8 cellular contexts compared by ENCODE assay signal in the genomic region with DNA sequence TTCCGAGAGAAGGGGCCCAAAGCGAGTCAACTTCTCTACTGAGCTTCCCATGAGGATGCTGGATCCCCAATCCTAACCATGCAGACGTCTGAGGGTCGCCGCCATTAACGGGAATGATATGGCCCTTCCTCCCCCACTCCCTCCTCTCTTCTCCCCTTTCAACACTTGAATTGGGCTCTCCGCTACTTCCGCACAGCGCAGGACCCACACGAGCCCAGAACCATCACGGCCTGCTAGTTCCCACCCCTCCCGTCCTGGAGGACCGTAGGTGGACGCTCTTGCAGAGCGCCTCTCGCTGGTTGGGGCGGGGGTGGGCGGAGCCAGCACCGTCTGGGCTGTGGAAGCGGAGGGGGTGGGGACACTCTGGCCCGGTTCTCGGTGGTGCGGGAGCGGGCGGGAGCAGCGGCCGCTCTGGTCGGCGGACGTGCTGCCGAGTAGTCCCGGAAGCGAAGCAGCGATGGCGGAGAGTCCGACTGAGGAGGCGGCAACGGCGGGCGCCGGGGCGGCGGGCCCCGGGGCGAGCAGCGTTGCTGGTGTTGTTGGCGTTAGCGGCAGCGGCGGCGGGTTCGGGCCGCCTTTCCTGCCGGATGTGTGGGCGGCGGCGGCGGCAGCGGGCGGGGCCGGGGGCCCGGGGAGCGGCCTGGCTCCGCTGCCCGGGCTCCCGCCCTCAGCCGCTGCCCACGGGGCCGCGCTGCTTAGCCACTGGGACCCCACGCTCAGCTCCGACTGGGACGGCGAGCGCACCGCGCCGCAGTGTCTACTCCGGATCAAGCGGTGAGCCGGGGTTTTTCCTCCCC. TPM values are rescaled to one million over a fixed set of nuclear protein-coding genes. Genes with fewer than 3 reads are reported as not detected.
DNase-seq lines count a peak whose midpoint lies in the region; ATAC-seq and TF ChIP-seq lines count a peak whose summit lies in the region.

A gene (plus strand): TSS at position 361 of the 797 bp plus-strand sequence. CDS start 97 bp downstream, at position 458.

- intact Hi-C loops in right cardiac atrium (cut with DNase I) = no loop called here
- intact Hi-C loops in vagina (cut with DNase I) = loop anchor here (10.0 kb wide), 1 partner anchor 1813 kb away; no protein-coding TSS in a partner anchor

- peak within 1 kb of the TSS; percentile 93 for H3K4me3 ChIP-seq in right cardiac atrium (ENCODE audit: low read length)
- peak within 1 kb of the TSS; percentile 87 to 96 for H3K4me3 ChIP-seq in vagina

- peaks cover 3% of the 10 kb centered on the region for H3K36me3 Mint-ChIP-seq in T-helper 17 cell (ENCODE audit: low read depth)

- H3K4me1 Mint-ChIP-seq in T-helper 17 cell = peaks cover 43% of the 10 kb centered on the region

- no peaks in the 10 kb centered on the region for H3K27me3 Mint-ChIP-seq in T-helper 17 cell

- ATAC-seq in HG02885 (IDR thresholded peaks at IDR 0.05; ENCODE audit: poor library complexity, unreplicated experiment) (peak; percentile 84), T-helper 17 cell (peak; percentile 93), right cardiac atrium (peak; percentile 98)

- no peaks in the 10 kb centered on the region for H3K36me3 ChIP-seq in vagina

- peak within 1 kb of the TSS; percentile 97 for H3K27ac Mint-ChIP-seq in T-helper 17 cell

- H3K4me3 Mint-ChIP-seq in T-helper 17 cell = peak within 1 kb of the TSS; percentile 99

- H3K27ac ChIP-seq in angular gyrus (ENCODE audit: low read depth, low read length) (peak within 1 kb of the TSS; percentile 95), right cardiac atrium (ENCODE audit: low read length) (peak within 1 kb of the TSS; percentile 90), vagina (peak within 1 kb of the TSS; percentile 93)

- no peak for TF ChIP-seq CTCF in vagina (IDR thresholded peaks at IDR 0.05)

- H3K27me3 ChIP-seq in right cardiac atrium (ENCODE audit: control insufficient read depth, insufficient read depth) (no peaks in the 10 kb centered on the region), vagina (no peaks in the 10 kb centered on the region)

- DNase-seq in NCI-H1694 treated with DMSO at 0.1 percent for 48 hours (lab: John Stamatoyannopoulos, UW) (peak; percentile 82), T-helper 17 cell (peak; percentile 74 to 82 (median 76)), right cardiac atrium (peak; percentile 93 to 98 (median 97)), putamen (ENCODE audit: low spot score) (peak; percentile 96), vagina (ENCODE audit: extremely low spot score in 2 of 2) (peak in 1 of 2 donors; percentile 96)

- no peaks in the 10 kb centered on the region for H3K9me3 ChIP-seq in T-helper 17 cell (ENCODE audit: control insufficient read depth, low read length, poor library complexity, severe bottlenecking)
- H3K9me3 ChIP-seq in right cardiac atrium (ENCODE audit: control insufficient read depth, low read length) = no peaks in the 10 kb centered on the region
- no peaks in the 10 kb centered on the region for H3K9me3 ChIP-seq in vagina

- TF ChIP-seq POLR2A in GM15510 (IDR thresholded peaks at IDR 0.05; ENCODE audit: borderline replicate concordance, extremely low read depth, insufficient read length) = peak; percentile 88
- peak; percentile 6 to 59 for TF ChIP-seq POLR2A in vagina (IDR thresholded peaks at IDR 0.05)

- H3K4me1 ChIP-seq in right cardiac atrium (ENCODE audit: control insufficient read depth, insufficient read depth, low read length) (peaks cover 10% of the 10 kb centered on the region), vagina (peaks cover 37% of the 10 kb centered on the region)

- WGBS in right cardiac atrium = under 1% methylated on average over 81 of the region's 81 CpGs

RNA-seq across cellular contexts. Expression of the gene that starts here (rescaled TPM):
- total RNA-seq in T-helper 17 cell (10 to 100 TPM; 78.9 to 84.5 TPM), right cardiac atrium (10 to 100 TPM; 41.7 to 50.9 (median 43.0) TPM), vagina (67.3 TPM)
- polyA plus RNA-seq in right cardiac atrium = 27.4 TPM
